12 cellular contexts compared by ENCODE assay signal in the genomic region with DNA sequence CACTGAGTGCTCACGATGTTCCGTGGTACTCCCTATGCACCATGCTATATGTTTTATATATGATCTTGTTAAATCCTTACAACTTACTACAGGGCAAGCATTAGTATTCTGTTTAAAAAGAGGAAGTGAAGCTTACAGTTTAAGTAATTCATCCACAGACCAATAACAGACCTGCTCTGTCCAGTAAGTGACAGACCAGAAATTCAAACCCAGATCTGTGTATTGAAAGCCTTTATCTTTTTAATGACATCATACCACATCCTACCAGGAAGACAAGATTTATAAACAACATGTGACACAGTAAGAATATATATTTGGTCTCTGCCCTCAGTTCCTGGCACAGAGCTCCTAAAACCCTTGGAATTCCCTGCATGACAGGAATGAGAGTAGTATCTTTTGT.
A peak's percentile ranks its signal among the peaks of the same experiment; 100 is the strongest.
DNase-seq lines count a peak whose midpoint lies in the region; ATAC-seq and TF ChIP-seq lines count a peak whose summit lies in the region.
"Had no signal": no experiment of that assay in that cellular context is flagged by ENCODE, and none has a peak within 500 bp of the region (broad histone marks: within the 10 kb centered on the region; RNA-seq: fewer than 3 reads in every experiment).

No MANE protein-coding gene starts in this region.

- peaks cover 18% of the 10 kb centered on the region for H3K27me3 ChIP-seq in WERI-Rb-1 (ENCODE audit: insufficient read depth, low read depth, severe bottlenecking)

- H3K27me3 Mint-ChIP-seq in memory B cell: peaks cover 1% of the 10 kb centered on the region

- ATAC-seq in GM18909 (IDR thresholded peaks at IDR 0.05; ENCODE audit: poor library complexity, unreplicated experiment) (peak; percentile 99), HG03460 (IDR thresholded peaks at IDR 0.05; ENCODE audit: unreplicated experiment) (peak; percentile 84), memory B cell (ENCODE audit: low read depth) (peak; percentile 35)
- ATAC-seq: natural killer cell treated with Interleukin-12 subunit alpha and Interleukin-12 subunit beta and Interleukin-15 and Interleukin-18, amount 100 ng/mL, for 72 hours had no signal

- no peak overlapping the region for H3K27ac Mint-ChIP-seq in memory B cell
- H3K27ac Mint-ChIP-seq: activated CD4-positive, alpha-beta memory T cell treated with anti-CD3 and anti-CD28 coated beads for 36 hours; HFFc6; natural killer cell treated with Interleukin-12 subunit alpha and Interleukin-12 subunit beta and Interleukin-15 and Interleukin-18, amount 100 ng/mL, for 72 hours had no signal

- H3K9me3 Mint-ChIP-seq in memory B cell: no peaks in the 10 kb centered on the region
- H3K9me3 Mint-ChIP-seq: activated CD4-positive, alpha-beta memory T cell treated with anti-CD3 and anti-CD28 coated beads for 36 hours; HFFc6; natural killer cell treated with Interleukin-12 subunit alpha and Interleukin-12 subunit beta and Interleukin-15 and Interleukin-18, amount 100 ng/mL, for 72 hours had no signal

- TF ChIP-seq CTCF in HEK293 (tag by site-specific recombination; IDR thresholded peaks at IDR 0.05) (no peak), WERI-Rb-1 (IDR thresholded peaks at IDR 0.05; ENCODE audit: low read depth, low read length) (no peak)

- DNase-seq in memory B cell (ENCODE audit: low spot score in 2 of 2) (no peak), WERI-Rb-1 (no peak), GOT3 (lab: John Stamatoyannopoulos, UW) (no peak), substantia nigra (lab: John Stamatoyannopoulos, UW) (no peak), HuH-7 (ENCODE audit: low spot score) (no peak)
- DNase-seq: activated CD4-positive, alpha-beta memory T cell treated with anti-CD3 and anti-CD28 coated beads for 36 hours; HFFc6; NCI-H1417 treated with DMSO at 0.1 percent for 48 hours had no signal

- H3K4me3 Mint-ChIP-seq in memory B cell: no peak overlapping the region
- H3K4me3 Mint-ChIP-seq: activated CD4-positive, alpha-beta memory T cell treated with anti-CD3 and anti-CD28 coated beads for 36 hours; HFFc6; natural killer cell treated with Interleukin-12 subunit alpha and Interleukin-12 subunit beta and Interleukin-15 and Interleukin-18, amount 100 ng/mL, for 72 hours had no signal

- no peaks in the 10 kb centered on the region for H3K4me1 Mint-ChIP-seq in memory B cell

- H3K36me3 Mint-ChIP-seq in memory B cell: no peaks in the 10 kb centered on the region
- H3K36me3 Mint-ChIP-seq: activated CD4-positive, alpha-beta memory T cell treated with anti-CD3 and anti-CD28 coated beads for 36 hours; natural killer cell treated with Interleukin-12 subunit alpha and Interleukin-12 subunit beta and Interleukin-15 and Interleukin-18, amount 100 ng/mL, for 72 hours had no signal

- no peaks in the 10 kb centered on the region for H3K36me3 ChIP-seq in HEK293 (ENCODE audit: control insufficient read depth in 2 of 2, insufficient read depth in 1 of 2, low read length in 2 of 2)
- no peaks in the 10 kb centered on the region for H3K36me3 ChIP-seq in WERI-Rb-1

- H3K9me3 ChIP-seq in HEK293 (ENCODE audit: control insufficient read depth, insufficient read depth, low read depth, low read length): no peaks in the 10 kb centered on the region
- no peaks in the 10 kb centered on the region for H3K9me3 ChIP-seq in WERI-Rb-1 (ENCODE audit: severe bottlenecking)

- no peak overlapping the region for H3K27ac ChIP-seq in HEK293 (ENCODE audit: extremely low read depth, low read depth, low read length)
- no peak overlapping the region for H3K27ac ChIP-seq in WERI-Rb-1
- H3K27ac ChIP-seq in substantia nigra (ENCODE audit: low read depth, low read length, poor library complexity, severe bottlenecking): no peak overlapping the region

- POLR2A ChIA-PET in HEK293 (lab: Yijun Ruan, JAX): no interaction called here

- CTCF ChIA-PET in HEK293 (lab: Yijun Ruan, JAX): interaction anchor here (0.6 kb wide), 1 partner anchor 557 kb away, joined by 3 read pairs; no protein-coding TSS in a partner anchor

- peaks cover 13% of the 10 kb centered on the region for H3K4me1 ChIP-seq in HEK293 (ENCODE audit: control insufficient read depth, insufficient read depth, low read length)

- H3K4me3 ChIP-seq in HEK293 (ENCODE audit: low read depth, low read length) (no peak overlapping the region), WERI-Rb-1 (ENCODE audit: low read depth, low read length) (no peak overlapping the region)

TF ChIP-seq in HEK293, 187 proteins besides CTCF, POLR2A, EP300 and RAD21:
- TF ChIP-seq, protein P1, sequence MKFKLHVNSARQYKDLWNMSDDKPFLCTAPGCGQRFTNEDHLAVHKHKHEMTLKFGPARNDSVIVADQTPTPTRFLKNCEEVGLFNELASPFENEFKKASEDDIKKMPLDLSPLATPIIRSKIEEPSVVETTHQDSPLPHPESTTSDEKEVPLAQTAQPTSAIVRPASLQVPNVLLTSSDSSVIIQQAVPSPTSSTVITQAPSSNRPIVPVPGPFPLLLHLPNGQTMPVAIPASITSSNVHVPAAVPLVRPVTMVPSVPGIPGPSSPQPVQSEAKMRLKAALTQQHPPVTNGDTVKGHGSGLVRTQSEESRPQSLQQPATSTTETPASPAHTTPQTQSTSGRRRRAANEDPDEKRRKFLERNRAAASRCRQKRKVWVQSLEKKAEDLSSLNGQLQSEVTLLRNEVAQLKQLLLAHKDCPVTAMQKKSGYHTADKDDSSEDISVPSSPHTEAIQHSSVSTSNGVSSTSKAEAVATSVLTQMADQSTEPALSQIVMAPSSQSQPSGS (tag by site-specific recombination; IDR thresholded peaks at IDR 0.05; ENCODE audit: low read depth): peak; percentile 72
- no peak for TF ChIP-seq ZNF701 (tag by site-specific recombination; IDR thresholded peaks at IDR 0.05)

Comparison
In these comparisons a context has a peak if more than half of its experiments do, and no peak if none do; other contexts are left out.
1. ATAC-seq: peak in every context shown above with its lines; median percentile 99 in GM18909; 84 in HG03460; 35 in memory B cell.